Comparison of ENCODE assay signal across 8 cellular contexts in genomic region chr22:50783033-50783880, GRCh38.
DNase-seq lines count a peak whose midpoint lies in the region; ATAC-seq and TF ChIP-seq lines count a peak whose summit lies in the region.
"Not testable (repeated sequence)": the region's sequence is repeated elsewhere in the genome, so short reads cannot be mapped to it uniquely, and the experiment has no call there.

RABL2B (minus strand) TSS chr22:50783636; CDS start chr22:50782294, 1,342 bp downstream.

- peak; percentile 34 for DNase-seq in AG09309 (ENCODE audit: low read depth)
- DNase-seq in NCI-H345 treated with DMSO at 0.1 percent for 48 hours (lab: John Stamatoyannopoulos, UW; ENCODE audit: unreplicated experiment) = peak; percentile 54
- DNase-seq in activated CD4-positive, CD25-positive, alpha-beta regulatory T cell treated with anti-CD3 and anti-CD28 coated beads, Interleukin-2, amount 50 U/mL, for 16 hours (ENCODE audit: low read depth, low spot score) = peak; percentile 77
- DNase-seq in caudate nucleus (lab: John Stamatoyannopoulos, UW) = peak; percentile 25 to 90 (median 76)
- DNase-seq in inferior parietal cortex (ENCODE audit: extremely low spot score) = peak; percentile 78
- DNase-seq in smooth muscle cell of the brain vasculature (ENCODE audit: low read depth, low spot score) = peak; percentile 62

- peak within 1 kb of the TSS; percentile 52 for H3K4me3 ChIP-seq in AG09309 (ENCODE audit: control insufficient read depth, low read depth, low read length)

- peak; percentile 89 for ATAC-seq in HG03139 (IDR thresholded peaks at IDR 0.05; ENCODE audit: unreplicated experiment)

- TF ChIP-seq POLR2A in GM18951 (IDR thresholded peaks at IDR 0.05; ENCODE audit: extremely low read depth, insufficient read depth, insufficient read length) = peak; percentile 60

- in situ Hi-C loops in GM18951 (cut with MboI; ENCODE audit: low sequenced_read_pairs, unreplicated experiment) = not testable (repeated sequence)

- not testable (repeated sequence) for H3K27ac ChIP-seq in caudate nucleus (ENCODE audit: low read depth, low read length)

- TF ChIP-seq CTCF in AG09309 (IDR thresholded peaks at IDR 0.05; ENCODE audit: control insufficient read depth, insufficient read depth, low read depth, low read length, missing control alignments) = not testable (repeated sequence)
